21 cellular contexts compared by ENCODE assay signal in genomic region chr2:157809212-157809611, GRCh38.
DNase-seq lines count a peak whose midpoint lies in the region; ATAC-seq, FAIRE-seq and TF ChIP-seq lines count a peak whose summit lies in the region.
"Had no signal": no experiment of that assay in that cellular context is flagged by ENCODE, and none has a peak within 500 bp of the region (broad histone marks: within the 10 kb centered on the region; RNA-seq: fewer than 3 reads in every experiment).

No MANE protein-coding gene starts in this region.

- no peaks in the 10 kb centered on the region for H4K20me1 ChIP-seq in K562 (replicated peaks; ENCODE audit: control insufficient read depth, insufficient read depth, low read length)

- no peak for FAIRE-seq in K562 (lab: Jason Lieb, UNC)
- FAIRE-seq: GM18507, GM19239 had no signal

- in situ Hi-C loops in K562 (cut with MboI), result no loop called here

- no peak overlapping the region for H3K4me3 Mint-ChIP-seq in mesothelial cell of epicardium
- H3K4me3 Mint-ChIP-seq: activated CD8-positive, alpha-beta T cell treated with anti-CD3 and anti-CD28 coated beads, Interleukin-2, amount 10 ng/mL, durations not matched to agents 7 days and 5 days; dendritic cell treated with granulocyte-macrophage colony-stimulating factor and Interleukin-4, amounts not matched to agents 40 ng/mL and 50 ng/mL, for 4 days; type B pancreatic cell had no signal

- intact Hi-C loops in K562 (cut with micrococcal nuclease) (no loop called here), head of caudate nucleus (cut with DNase I) (no loop called here)

- no peaks in the 10 kb centered on the region for H3K9me1 ChIP-seq in K562 (ENCODE audit: control insufficient read depth, insufficient read depth, low read length)

- CTCF ChIA-PET in K562 (lab: Yijun Ruan, JAX; ENCODE audit: low intra/inter-chr PET ratio), result interaction anchor here (0.6 kb wide), 1 partner anchor 201 kb away, joined by 4 read pairs; no protein-coding TSS in a partner anchor

- H3K4me3 ChIP-seq in K562, result no peak overlapping the region

- DNase-seq in AG08396 (ENCODE audit: low spot score), result peak; percentile 30
- peak; percentile 96 for DNase-seq in LHCN-M2 (ENCODE audit: low read depth)
- no peak for DNase-seq in K562 (ENCODE audit: extremely low read depth in 1 of 4, low spot score in 3 of 4)
- no peak for DNase-seq in mesothelial cell of epicardium (ENCODE audit: low spot score in 2 of 2, unreplicated experiment in 2 of 2)
- no peak for DNase-seq in head of caudate nucleus
- DNase-seq in DMS 273 treated with DMSO at 0.1 percent for 48 hours (lab: John Stamatoyannopoulos, UW), result no peak
- DNase-seq: activated CD8-positive, alpha-beta T cell treated with anti-CD3 and anti-CD28 coated beads, Interleukin-2, amount 10 ng/mL, durations not matched to agents 7 days and 5 days; activated effector memory CD4-positive, alpha-beta T cell treated with Interleukin-2 at 50 U/mL for 16 hours; Caco-2; erythroblast; KG1; NCI-H1417; NCI-H226; stimulated activated naive CD8-positive, alpha-beta T cell treated with anti-CD3 and anti-CD28 coated beads, Interleukin-15, Interleukin-2, amounts not matched to agents 100 U/mL and 50 U/mL, for 24 hours had no signal

- H3K27ac ChIP-seq in K562 (ENCODE audit: extremely low read depth, low read depth, low read length), result no peak overlapping the region
- H3K27ac ChIP-seq: parathyroid adenoma had no signal

- no peak for TF ChIP-seq RAD21 in K562 (CRISPR knock-in tag; conservative IDR thresholded peaks at IDR 0.05 in 1 of 2, IDR thresholded peaks at IDR 0.05 in 1 of 2)

- no peak for TF ChIP-seq POLR2A in K562 (conservative IDR thresholded peaks at IDR 0.05)

- no peak for TF ChIP-seq CTCF in K562 (IDR thresholded peaks at IDR 0.05 in 2 of 3, conservative IDR thresholded peaks at IDR 0.05 in 1 of 3; ENCODE audit: insufficient read depth in 2 of 3, low read depth in 1 of 3, low read length in 3 of 3)
- no peak for TF ChIP-seq CTCF in mesothelial cell of epicardium (IDR thresholded peaks at IDR 0.05; ENCODE audit: unreplicated experiment)

- no peaks in the 10 kb centered on the region for H3K27me3 Mint-ChIP-seq in mesothelial cell of epicardium (ENCODE audit: low read depth)
- H3K27me3 Mint-ChIP-seq: dendritic cell treated with granulocyte-macrophage colony-stimulating factor and Interleukin-4, amounts not matched to agents 40 ng/mL and 50 ng/mL, for 4 days; type B pancreatic cell had no signal

- H3K9me3 Mint-ChIP-seq in mesothelial cell of epicardium, result no peaks in the 10 kb centered on the region
- H3K9me3 Mint-ChIP-seq: dendritic cell treated with granulocyte-macrophage colony-stimulating factor and Interleukin-4, amounts not matched to agents 40 ng/mL and 50 ng/mL, for 4 days had no signal

- 0 out of 3 replicates have a peak, but pooled peaks cover 5% of the 10 kb centered on the region for H3K79me2 ChIP-seq in K562 (ENCODE audit: control insufficient read depth, insufficient read depth, low read length)
- H3K79me2 ChIP-seq: parathyroid adenoma had no signal

- ATAC-seq in K562 (no peak), HG03097 (IDR thresholded peaks at IDR 0.05; ENCODE audit: low FRiP score, unreplicated experiment) (no peak), HG02623 (IDR thresholded peaks at IDR 0.05; ENCODE audit: unreplicated experiment) (no peak)
- ATAC-seq: activated CD8-positive, alpha-beta T cell treated with anti-CD3 and anti-CD28 coated beads, Interleukin-2, amount 10 ng/mL, durations not matched to agents 7 days and 5 days; stimulated activated naive CD8-positive, alpha-beta T cell treated with anti-CD3 and anti-CD28 coated beads, Interleukin-15, Interleukin-2, amounts not matched to agents 100 U/mL and 50 U/mL, for 24 hours had no signal

- H3K36me3 ChIP-seq in K562 (ENCODE audit: control insufficient read depth, insufficient read depth, low read length), result peaks cover 2% of the 10 kb centered on the region; the same call in 1 of the 3 replicates

- peaks cover 17% of the 10 kb centered on the region for H3K4me1 Mint-ChIP-seq in mesothelial cell of epicardium

- no peak overlapping the region; the same call in 1 of the 2 replicates for H3K4me2 ChIP-seq in K562 (ENCODE audit: insufficient read depth, low read length)

- TF ChIP-seq EP300 in K562 (IDR thresholded peaks at IDR 0.05; ENCODE audit: low read length), result no peak

- H3K9ac ChIP-seq in K562 (ENCODE audit: insufficient read depth in 1 of 2, low read depth in 2 of 2, low read length in 2 of 2), result no peak overlapping the region
- H3K9ac ChIP-seq: parathyroid adenoma had no signal

- H3K27ac Mint-ChIP-seq in mesothelial cell of epicardium, result peak overlapping the region; percentile 5
- H3K27ac Mint-ChIP-seq: activated CD8-positive, alpha-beta T cell treated with anti-CD3 and anti-CD28 coated beads, Interleukin-2, amount 10 ng/mL, durations not matched to agents 7 days and 5 days; dendritic cell treated with granulocyte-macrophage colony-stimulating factor and Interleukin-4, amounts not matched to agents 40 ng/mL and 50 ng/mL, for 4 days; type B pancreatic cell had no signal

- no TSS peak for BruUV-seq in K562 (replicated peaks; lab: Mats Ljungman, UMichigan)

- no peaks in the 10 kb centered on the region for H3K9me3 ChIP-seq in K562 (replicated peaks; ENCODE audit: control insufficient read depth, insufficient read depth, low read depth, low read length)
- H3K9me3 ChIP-seq: Caco-2 had no signal

- no peaks in the 10 kb centered on the region for H3K27me3 ChIP-seq in K562 (ENCODE audit: control insufficient read depth in 2 of 2, insufficient read depth in 2 of 2, low read length in 2 of 2)

- H2AFZ ChIP-seq in K562 (ENCODE audit: low read depth, low read length), result no peak overlapping the region
- H2AFZ ChIP-seq: parathyroid adenoma had no signal

- peaks cover 9% of the 10 kb centered on the region for H3K36me3 Mint-ChIP-seq in mesothelial cell of epicardium

- POLR2A ChIA-PET in K562 (lab: Yijun Ruan, JAX), result interaction anchor here (1.7 kb wide), 1 partner anchor 66 kb away, joined by 3 read pairs; no protein-coding TSS in a partner anchor

- WGBS in K562 (ENCODE audit: insufficient coverage, low coverage, missing lambda C conversion rate), result 51% methylated on average over 4 of the region's 4 CpGs

- peaks cover 4 to 10% of the 10 kb centered on the region in 2 experiments; a peak in 4 of 5 replicates for H3K4me1 ChIP-seq in K562 (replicated peaks in 1 of 2; ENCODE audit: control insufficient read depth in 2 of 2, insufficient read depth in 2 of 2, low read length in 2 of 2)
- H3K4me1 ChIP-seq: Caco-2 had no signal

TF ChIP-seq in K562, 482 proteins besides CTCF, POLR2A, EP300 and RAD21 (continues in another document):
- peak; percentile 50; the same call in 1 of the 2 replicates for TF ChIP-seq SMARCA4 (IDR thresholded peaks at IDR 0.05)
- no peak for TF ChIP-seq ZNF12 (CRISPR knock-in tag; IDR thresholded peaks at IDR 0.05)
- peak; percentile 44; the same call in 1 of the 2 replicates for TF ChIP-seq DPF2 (IDR thresholded peaks at IDR 0.05)
- TF ChIP-seq CTCFL (IDR thresholded peaks at IDR 0.05; ENCODE audit: borderline replicate concordance, insufficient read depth, low read depth, low read length, poor library complexity, severe bottlenecking), result no peak
- peak; percentile 65 for TF ChIP-seq NFE2 (IDR thresholded peaks at IDR 0.05; ENCODE audit: low read depth)
- TF ChIP-seq, protein P1, sequence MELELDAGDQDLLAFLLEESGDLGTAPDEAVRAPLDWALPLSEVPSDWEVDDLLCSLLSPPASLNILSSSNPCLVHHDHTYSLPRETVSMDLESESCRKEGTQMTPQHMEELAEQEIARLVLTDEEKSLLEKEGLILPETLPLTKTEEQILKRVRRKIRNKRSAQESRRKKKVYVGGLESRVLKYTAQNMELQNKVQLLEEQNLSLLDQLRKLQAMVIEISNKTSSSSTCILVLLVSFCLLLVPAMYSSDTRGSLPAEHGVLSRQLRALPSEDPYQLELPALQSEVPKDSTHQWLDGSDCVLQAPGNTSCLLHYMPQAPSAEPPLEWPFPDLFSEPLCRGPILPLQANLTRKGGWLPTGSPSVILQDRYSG (tag; conservative IDR thresholded peaks at IDR 0.05; ENCODE audit: low read depth), result no peak
- TF ChIP-seq JUND (IDR thresholded peaks at IDR 0.05; ENCODE audit: borderline replicate concordance, low read depth, low read length), result peak; percentile 65; the same call in 1 of the 2 replicates
- peak; percentile 60; the same call in 2 of the 3 replicates for TF ChIP-seq JUND (tag; IDR thresholded peaks at IDR 0.05; ENCODE audit: borderline replicate concordance, low read depth, low read length)

Comparison
In these comparisons a context has a peak if more than half of its experiments do, and no peak if none do; other contexts are left out.
1. DNase-seq: peak in AG08396 (single experiment) and LHCN-M2 (single experiment); none in K562 (0 of 4), mesothelial cell of epicardium (0 of 2), head of caudate nucleus (0 of 42) and DMS 273 treated with DMSO at 0.1 percent for 48 hours (single experiment).